Comparison of ENCODE assay signal across 1 cellular context in genomic region chr4:176320340-176320975, GRCh38.
TF ChIP-seq lines count a peak whose summit lies in the region.

No MANE protein-coding gene starts in this region.

TF ChIP-seq in GM12878, 131 proteins besides CTCF, POLR2A, EP300 and RAD21 (continued from another document and continues in another):
- TF ChIP-seq IRF3 (IDR thresholded peaks at IDR 0.05), result no peak
- no peak for TF ChIP-seq RELA (IDR thresholded peaks at IDR 0.05; ENCODE audit: borderline replicate concordance, partially characterized antibody)
- no peak for TF ChIP-seq ZNF384 (IDR thresholded peaks at IDR 0.05; ENCODE audit: borderline replicate concordance, low read depth, low read length)
- no peak; the same call in none of the 2 replicates for TF ChIP-seq GATAD2B (conservative IDR thresholded peaks at IDR 0.05; ENCODE audit: low read depth)
- 0 out of 2 replicates have a peak, but pooled peaks have one; percentile 14 for TF ChIP-seq NKRF (conservative IDR thresholded peaks at IDR 0.05)
- TF ChIP-seq POU2F2 (IDR thresholded peaks at IDR 0.05; ENCODE audit: borderline replicate concordance, low read depth, low read length), result no peak; the same call in 2 of the 3 replicates
- no peak for TF ChIP-seq TBL1XR1 (IDR thresholded peaks at IDR 0.05; ENCODE audit: low read depth, low read length)
- TF ChIP-seq ZNF24 (IDR thresholded peaks at IDR 0.05), result 0 out of 2 replicates have a peak, but pooled peaks have one; percentile 31
- peak; percentile 77 for TF ChIP-seq IKZF1 (conservative IDR thresholded peaks at IDR 0.05)
- TF ChIP-seq PRDM15 (CRISPR knock-in tag; IDR thresholded peaks at IDR 0.05), result no peak
- TF ChIP-seq ZNF217 (IDR thresholded peaks at IDR 0.05), result 0 out of 2 replicates have a peak, but pooled peaks have one; percentile 16
- TF ChIP-seq SPI1 (IDR thresholded peaks at IDR 0.05; ENCODE audit: borderline replicate concordance, insufficient read depth, low read depth, low read length), result peak; percentile 80
- peak; percentile 42 to 69; a peak in 2 of 4 replicates for TF ChIP-seq BHLHE40 (IDR thresholded peaks at IDR 0.05; ENCODE audit: borderline replicate concordance in 1 of 2, low read depth in 2 of 2, low read length in 1 of 2)
- no peak; the same call in 1 of the 2 replicates for TF ChIP-seq RUNX3 (IDR thresholded peaks at IDR 0.05; ENCODE audit: low read length)
- TF ChIP-seq PBX3 (IDR thresholded peaks at IDR 0.05; ENCODE audit: insufficient replicate concordance, low read depth, low read length), result peak; percentile 47
- TF ChIP-seq NR2C2 (IDR thresholded peaks at IDR 0.05; ENCODE audit: borderline replicate concordance, control insufficient read depth, insufficient read length, low read depth), result no peak
- TF ChIP-seq KAT2A (conservative IDR thresholded peaks at IDR 0.05; ENCODE audit: control insufficient read depth, low read depth, low read length), result no peak
- no peak for TF ChIP-seq SP1 (IDR thresholded peaks at IDR 0.05; ENCODE audit: low read depth, low read length)
- no peak for TF ChIP-seq NBN (IDR thresholded peaks at IDR 0.05)
- no peak for TF ChIP-seq SKIL (IDR thresholded peaks at IDR 0.05; ENCODE audit: low read depth, poor library complexity, severe bottlenecking)
- no peak for TF ChIP-seq STAT3 (IDR thresholded peaks at IDR 0.05; ENCODE audit: low read depth, low read length)
- TF ChIP-seq E2F4 (IDR thresholded peaks at IDR 0.05; ENCODE audit: low read depth, low read length), result peak; percentile 14; the same call in 1 of the 2 replicates
- no peak; the same call in 1 of the 2 replicates for TF ChIP-seq POLR2AphosphoS5 (IDR thresholded peaks at IDR 0.05; ENCODE audit: low read length)
- TF ChIP-seq CREB1 (IDR thresholded peaks at IDR 0.05; ENCODE audit: low read depth), result 0 out of 2 replicates have a peak, but pooled peaks have one; percentile 42
- TF ChIP-seq EGR1 (IDR thresholded peaks at IDR 0.05; ENCODE audit: borderline replicate concordance in 1 of 2, low read depth in 2 of 2, low read length in 2 of 2), result peak; percentile 16 to 93
- TF ChIP-seq PKNOX1 (IDR thresholded peaks at IDR 0.05), result peak; percentile 71
- no peak for TF ChIP-seq SREBF1 (IDR thresholded peaks at IDR 0.05; ENCODE audit: low read length)
- TF ChIP-seq TARDBP (IDR thresholded peaks at IDR 0.05; ENCODE audit: borderline replicate concordance), result no peak
- peak; percentile 94 for TF ChIP-seq MXI1 (IDR thresholded peaks at IDR 0.05; ENCODE audit: low read depth, low read length)
- TF ChIP-seq CREM (IDR thresholded peaks at IDR 0.05; ENCODE audit: low read depth), result 0 out of 2 replicates have a peak, but pooled peaks have one; percentile 35
- TF ChIP-seq ZBTB11 (CRISPR knock-in tag; IDR thresholded peaks at IDR 0.05), result 0 out of 2 replicates have a peak, but pooled peaks have one; percentile 1
- no peak for TF ChIP-seq ZNF592 (IDR thresholded peaks at IDR 0.05)
